In the genomic region with DNA sequence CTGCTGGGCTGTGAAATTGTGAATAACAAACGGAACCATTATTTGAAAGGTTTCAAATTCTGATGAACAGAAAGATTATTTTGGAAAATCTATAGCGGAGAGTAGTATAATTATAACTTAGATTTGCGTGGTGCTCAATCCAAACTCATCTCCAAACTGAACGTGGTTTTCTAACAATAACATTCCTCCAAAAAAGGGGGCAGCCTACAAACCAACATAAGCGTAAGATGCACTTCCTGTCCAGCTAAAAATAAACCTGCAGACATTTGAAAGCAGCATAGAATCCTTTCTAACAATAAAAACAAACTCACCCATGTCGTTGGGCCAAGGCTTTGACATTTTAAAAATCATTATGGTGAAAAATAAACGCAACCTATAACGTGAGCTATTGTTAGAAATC, we compare ENCODE assay signal across 20 cellular contexts.
DNase-seq lines count a peak whose midpoint lies in the region; ATAC-seq, FAIRE-seq and TF ChIP-seq lines count a peak whose summit lies in the region.
"Had no signal": no experiment of that assay in that cellular context is flagged by ENCODE, and none has a peak within 500 bp of the region (broad histone marks: within the 10 kb centered on the region; RNA-seq: fewer than 3 reads in every experiment).

No MANE protein-coding gene starts in this region.

- H3K9ac ChIP-seq in mammary epithelial cell (ENCODE audit: insufficient read depth, low read length) (no peak overlapping the region), endothelial cell of umbilical vein (replicated peaks; ENCODE audit: extremely low read depth, insufficient read depth, low read length) (no peak overlapping the region), skeletal muscle satellite cell (ENCODE audit: low read depth, low read length) (no peak overlapping the region), neuronal stem cell (ENCODE audit: low read depth, low read length, poor library complexity) (no peak overlapping the region)

- H4K91ac ChIP-seq in neuronal stem cell (ENCODE audit: low read depth, low read length, poor library complexity) = no peak overlapping the region

- H3K18ac ChIP-seq in neuronal stem cell (ENCODE audit: low read length) = no peak overlapping the region

- H2AK5ac ChIP-seq in neuronal stem cell (ENCODE audit: low read depth, low read length) = no peak overlapping the region

- H2AFZ ChIP-seq in mammary epithelial cell (ENCODE audit: low read depth, low read length) (no peak overlapping the region), PC-9 (no peak overlapping the region), endothelial cell of umbilical vein (ENCODE audit: low read depth, low read length) (no peak overlapping the region), neuronal stem cell (ENCODE audit: low read length) (no peak overlapping the region)

- H2BK12ac ChIP-seq in neuronal stem cell (ENCODE audit: low read length) = no peak overlapping the region

- H3K4me3 Mint-ChIP-seq in MCF 10A (ENCODE audit: unreplicated experiment) = no peak overlapping the region
- H3K4me3 Mint-ChIP-seq: activated T-cell treated with anti-CD3 and anti-CD28 coated beads, Interleukin-2, amount 50 U/mL, for 4 hours; naive thymus-derived CD4-positive, alpha-beta T cell had no signal

- no peak overlapping the region for H2BK120ac ChIP-seq in neuronal stem cell (ENCODE audit: low read depth, low read length)

- H3K4me1 ChIP-seq in mammary epithelial cell (ENCODE audit: insufficient read depth, low read length) (peaks cover 39% of the 10 kb centered on the region), PC-9 (replicated peaks; ENCODE audit: insufficient read depth) (peaks cover 42% of the 10 kb centered on the region), endothelial cell of umbilical vein (ENCODE audit: control insufficient read depth, extremely low read depth, insufficient read depth, low read length) (peaks cover 48% of the 10 kb centered on the region), skeletal muscle satellite cell (ENCODE audit: control insufficient read depth, insufficient read depth, low read length) (peaks cover 52% of the 10 kb centered on the region), neuronal stem cell (ENCODE audit: control insufficient read depth in 2 of 2, insufficient read depth in 1 of 2, low read depth in 1 of 2, low read length in 2 of 2) (peaks cover 33 to 41% of the 10 kb centered on the region in 2 donors)
- H3K4me1 ChIP-seq: BE2C, Caco-2 had no signal

- WGBS in mammary epithelial cell (ENCODE audit: low coverage, missing lambda C conversion rate) = 77% methylated on average over 8 of the region's 8 CpGs
- no CpG with 5 or more reads among the region's 8 CpGs for WGBS in neuronal stem cell (ENCODE audit: extremely low coverage in 2 of 2, insufficient read length in 2 of 2, insufficient replicate concordance in 1 of 2), 2 donors

- no peaks in the 10 kb centered on the region for H3K9me3 Mint-ChIP-seq in MCF 10A (ENCODE audit: unreplicated experiment)
- H3K9me3 Mint-ChIP-seq: activated T-cell treated with anti-CD3 and anti-CD28 coated beads, Interleukin-2, amount 50 U/mL, for 4 hours had no signal

- H3K4me3 ChIP-seq in mammary epithelial cell (replicated peaks in 1 of 3; ENCODE audit: insufficient read depth in 1 of 3, low read depth in 2 of 3, low read length in 3 of 3) = no peak overlapping the region
- H3K4me3 ChIP-seq in PC-9 = no peak overlapping the region
- H3K4me3 ChIP-seq in endothelial cell of umbilical vein (replicated peaks in 1 of 3; ENCODE audit: insufficient read depth in 1 of 3, low read depth in 1 of 3, low read length in 3 of 3) = no peak overlapping the region
- peak overlapping the region; percentile 19 for H3K4me3 ChIP-seq in skeletal muscle satellite cell (ENCODE audit: low read length)
- no peak overlapping the region for H3K4me3 ChIP-seq in neuronal stem cell (ENCODE audit: low read length in 2 of 2)
- H3K4me3 ChIP-seq: A549 had no signal

- ATAC-seq in GM18858 (IDR thresholded peaks at IDR 0.05; ENCODE audit: unreplicated experiment) = no peak
- ATAC-seq: A549; activated CD4-positive, CD25-positive, alpha-beta regulatory T cell treated with anti-CD3 and anti-CD28 coated beads, Interleukin-2, amount 50 U/mL, for 24 hours; activated T-cell treated with anti-CD3 and anti-CD28 coated beads, Interleukin-2, amount 50 U/mL, for 4 hours; naive thymus-derived CD4-positive, alpha-beta T cell; sciatic nerve had no signal

- no peak overlapping the region for H3K23ac ChIP-seq in neuronal stem cell (ENCODE audit: low read depth, low read length, poor library complexity)

- no peak overlapping the region for H3K4me2 ChIP-seq in mammary epithelial cell (ENCODE audit: insufficient read depth, low read depth, low read length)
- H3K4me2 ChIP-seq in PC-9 = peak overlapping the region; percentile 70
- peak overlapping the region; percentile 19 for H3K4me2 ChIP-seq in endothelial cell of umbilical vein (ENCODE audit: insufficient read depth, low read length)
- H3K4me2 ChIP-seq in skeletal muscle satellite cell (ENCODE audit: low read length) = peak overlapping the region; percentile 57
- no peak overlapping the region for H3K4me2 ChIP-seq in neuronal stem cell (ENCODE audit: insufficient read depth, low read length, poor library complexity, severe bottlenecking)

- no peaks in the 10 kb centered on the region for H3K27me3 Mint-ChIP-seq in MCF 10A (ENCODE audit: insufficient read depth, unreplicated experiment)

- H3K14ac ChIP-seq in neuronal stem cell (ENCODE audit: low read length) = no peak overlapping the region

- peaks cover 20% of the 10 kb centered on the region for H3K4me1 Mint-ChIP-seq in MCF 10A (ENCODE audit: insufficient read depth, unreplicated experiment)

- no peaks in the 10 kb centered on the region for H3K36me3 ChIP-seq in mammary epithelial cell (ENCODE audit: insufficient read depth, low read length)
- H3K36me3 ChIP-seq in PC-9 (ENCODE audit: low read depth) = no peaks in the 10 kb centered on the region
- no peaks in the 10 kb centered on the region for H3K36me3 ChIP-seq in endothelial cell of umbilical vein (ENCODE audit: control insufficient read depth in 2 of 2, extremely low read depth in 1 of 2, insufficient read depth in 2 of 2, low read length in 2 of 2)
- H3K36me3 ChIP-seq in skeletal muscle satellite cell (ENCODE audit: insufficient read depth, low read length) = no peaks in the 10 kb centered on the region
- H3K36me3 ChIP-seq in neuronal stem cell (replicated peaks in 1 of 2; ENCODE audit: control insufficient read depth in 2 of 2, insufficient read depth in 2 of 2, low read length in 2 of 2) = no peaks in the 10 kb centered on the region
- H3K36me3 ChIP-seq: BE2C had no signal

- intact Hi-C loops in mammary epithelial cell (cut with micrococcal nuclease) (no loop called here), MCF 10A (cut with micrococcal nuclease) (no loop called here), PC-9 (cut with micrococcal nuclease; ENCODE audit: unreplicated experiment) (loop anchor here (10.0 kb wide), 1 partner anchor 794 kb away; no protein-coding TSS in a partner anchor), endothelial cell of umbilical vein (cut with micrococcal nuclease) (loop anchor here (5.0 kb wide), 2 partner anchors 781 to 1211 kb away; no protein-coding TSS in a partner anchor), head of caudate nucleus (cut with DNase I) (no loop called here)

- DNase-seq in mammary epithelial cell (no peak), MCF 10A (ENCODE audit: unreplicated experiment) (no peak), PC-9 (no peak), endothelial cell of umbilical vein (ENCODE audit: low read depth, low spot score) (no peak), head of caudate nucleus (no peak), neuronal stem cell (ENCODE audit: low spot score) (no peak)
- DNase-seq: activated naive CD4-positive, alpha-beta T cell treated with Interleukin-2 at 50 U/mL for 16 hours; activated T-cell treated with anti-CD3 and anti-CD28 coated beads, Interleukin-2, amount 50 U/mL, for 4 hours; BE2C; Caco-2; caudate nucleus; Kasumi-1; naive thymus-derived CD4-positive, alpha-beta T cell; NCI-H1417; NCI-H526 had no signal

- H3K27me3 ChIP-seq in mammary epithelial cell (ENCODE audit: insufficient read depth, low read length) (no peaks in the 10 kb centered on the region), PC-9 (ENCODE audit: insufficient read depth, low read depth) (no peaks in the 10 kb centered on the region), endothelial cell of umbilical vein (ENCODE audit: control insufficient read depth in 2 of 2, insufficient read depth in 2 of 2, low read length in 2 of 2) (no peaks in the 10 kb centered on the region), skeletal muscle satellite cell (ENCODE audit: control insufficient read depth, insufficient read depth, low read length) (no peaks in the 10 kb centered on the region), neuronal stem cell (ENCODE audit: control insufficient read depth in 3 of 3, insufficient read depth in 3 of 3, low read depth in 1 of 3, low read length in 3 of 3) (no peaks in the 10 kb centered on the region)

- peak; percentile 26 for FAIRE-seq in endothelial cell of umbilical vein (lab: Jason Lieb, UNC)
- FAIRE-seq: A549 had no signal

- POLR2A ChIA-PET in MCF 10A (lab: Yijun Ruan, JAX) (no interaction called here), PC-9 (lab: Charles Lee; ENCODE audit: unreplicated experiment) (interaction anchor here (0.7 kb wide), 1 partner anchor 971 kb away, joined by 12 read pairs; no protein-coding TSS in a partner anchor), endothelial cell of umbilical vein (lab: Charles Lee) (no interaction called here)

- H2BK5ac ChIP-seq in neuronal stem cell (ENCODE audit: low read length) = no peak overlapping the region

- no peaks in the 10 kb centered on the region for H3K79me1 ChIP-seq in neuronal stem cell (ENCODE audit: low read depth, low read length)

- H3K36me3 Mint-ChIP-seq in MCF 10A (ENCODE audit: insufficient read depth, unreplicated experiment) = no peaks in the 10 kb centered on the region
- H3K36me3 Mint-ChIP-seq: naive thymus-derived CD4-positive, alpha-beta T cell had no signal

- no peaks in the 10 kb centered on the region for H3K9me1 ChIP-seq in endothelial cell of umbilical vein (replicated peaks; ENCODE audit: control insufficient read depth, extremely low read depth, insufficient read depth, low read length)

- no peak for TF ChIP-seq CTCF in mammary epithelial cell (conservative IDR thresholded peaks at IDR 0.05 in 1 of 2, IDR thresholded peaks at IDR 0.05 in 1 of 2; ENCODE audit: extremely low read depth in 1 of 2, insufficient read depth in 1 of 2, low read depth in 1 of 2, low read length in 2 of 2)
- TF ChIP-seq CTCF in MCF 10A (IDR thresholded peaks at IDR 0.05; ENCODE audit: unreplicated experiment) = no peak
- no peak for TF ChIP-seq CTCF in PC-9 (conservative IDR thresholded peaks at IDR 0.05)
- TF ChIP-seq CTCF in endothelial cell of umbilical vein (IDR thresholded peaks at IDR 0.05; ENCODE audit: extremely low read depth in 1 of 2, insufficient read depth in 1 of 2, low read depth in 1 of 2, low read length in 2 of 2) = no peak

- no peak for TF ChIP-seq POLR2A in endothelial cell of umbilical vein (IDR thresholded peaks at IDR 0.05; ENCODE audit: low read depth, low read length)

- H3K9me3 ChIP-seq in mammary epithelial cell (replicated peaks; ENCODE audit: insufficient read depth, low read length) = no peaks in the 10 kb centered on the region
- H3K9me3 ChIP-seq in PC-9 (ENCODE audit: insufficient read depth, low read depth) = no peaks in the 10 kb centered on the region
- H3K9me3 ChIP-seq in endothelial cell of umbilical vein (replicated peaks; ENCODE audit: control insufficient read depth, insufficient read depth, low read length) = no peaks in the 10 kb centered on the region
- no peaks in the 10 kb centered on the region for H3K9me3 ChIP-seq in skeletal muscle satellite cell (replicated peaks; ENCODE audit: low read length)
- H3K9me3 ChIP-seq in neuronal stem cell (replicated peaks in 1 of 2; ENCODE audit: control insufficient read depth in 2 of 2, insufficient read depth in 1 of 2, low read depth in 1 of 2, low read length in 2 of 2) = peaks cover 0 to 14% of the 10 kb centered on the region in 2 donors
- H3K9me3 ChIP-seq: A549, BE2C, Caco-2 had no signal

- H3F3A ChIP-seq in PC-9 (ENCODE audit: insufficient read depth, low read depth) = peaks cover 36% of the 10 kb centered on the region

- H4K20me1 ChIP-seq in mammary epithelial cell (ENCODE audit: insufficient read depth, low read length) (no peaks in the 10 kb centered on the region), PC-9 (ENCODE audit: insufficient read depth) (no peaks in the 10 kb centered on the region), endothelial cell of umbilical vein (replicated peaks; ENCODE audit: control insufficient read depth, extremely low read depth, insufficient read depth, low read length) (no peaks in the 10 kb centered on the region)

- in situ Hi-C loops in mammary epithelial cell (cut with MboI; ENCODE audit: low sequenced_read_pairs in 2 of 2) = no loop called here

- H4K8ac ChIP-seq in neuronal stem cell (ENCODE audit: low read depth, low read length) = no peak overlapping the region

- CTCF ChIA-PET in mammary epithelial cell (lab: Charles Lee; ENCODE audit: low non-redundant PET) = no interaction called here
- CTCF ChIA-PET in MCF 10A (lab: Yijun Ruan, JAX) = interaction anchor here (0.6 to 0.9 kb wide), 3 partner anchors 91 to 1233 kb away, joined by 3 to 4 read pairs (median 3); no protein-coding TSS in a partner anchor
- CTCF ChIA-PET in PC-9 (lab: Charles Lee) = no interaction called here
- CTCF ChIA-PET in endothelial cell of umbilical vein (lab: Charles Lee) = interaction anchor here (0.9 to 1.6 kb wide), 3 partner anchors 8 to 119 kb away, joined by 3 to 8 read pairs (median 4); no protein-coding TSS in a partner anchor

- peak overlapping the region; percentile 88 for H3K27ac ChIP-seq in mammary epithelial cell (ENCODE audit: insufficient read depth, low read depth, low read length)
- peak overlapping the region; percentile 94 for H3K27ac ChIP-seq in PC-9
- H3K27ac ChIP-seq in endothelial cell of umbilical vein (ENCODE audit: insufficient read depth, low read depth, low read length) = peak overlapping the region; percentile 92
- H3K27ac ChIP-seq in neuronal stem cell (replicated peaks; ENCODE audit: low read length) = no peak overlapping the region

- dilution Hi-C loops in mammary epithelial cell (cut with HindIII; ENCODE audit: low sequenced_read_pairs) = no loop called here
- dilution Hi-C loops in endothelial cell of umbilical vein (cut with MboI; ENCODE audit: extremely low pct_ligation_motif_present, low sequenced_read_pairs) = no loop called here

- H3K79me2 ChIP-seq in mammary epithelial cell (ENCODE audit: insufficient read depth, low read length) = no peaks in the 10 kb centered on the region
- no peaks in the 10 kb centered on the region for H3K79me2 ChIP-seq in PC-9 (ENCODE audit: low read depth)
- H3K79me2 ChIP-seq in endothelial cell of umbilical vein (ENCODE audit: control insufficient read depth, insufficient read depth, low read length) = no peaks in the 10 kb centered on the region

- no peaks in the 10 kb centered on the region for H3K9me2 ChIP-seq in PC-9 (ENCODE audit: insufficient read depth)

- no peak overlapping the region for H3K4ac ChIP-seq in neuronal stem cell (ENCODE audit: low read length)

- H2BK15ac ChIP-seq in neuronal stem cell (ENCODE audit: low read length) = no peak overlapping the region

- no peak overlapping the region for H3K27ac Mint-ChIP-seq in MCF 10A (ENCODE audit: low read depth, unreplicated experiment)
- H3K27ac Mint-ChIP-seq: naive thymus-derived CD4-positive, alpha-beta T cell had no signal

- BruUV-seq in mammary epithelial cell (replicated peaks; lab: Mats Ljungman, UMichigan) = no TSS peak
- no TSS peak for BruUV-seq in MCF 10A (replicated peaks; lab: Mats Ljungman, UMichigan)
- no TSS peak for BruUV-seq in PC-9 (replicated peaks; lab: Mats Ljungman, UMichigan)
- BruUV-seq in endothelial cell of umbilical vein (replicated peaks; lab: Mats Ljungman, UMichigan) = no TSS peak

Comparison
In these comparisons a context has a peak if more than half of its experiments do, and no peak if none do; other contexts are left out.
1. CTCF ChIA-PET loops: an anchor here in MCF 10A (0.6 to 0.9 kb wide) and endothelial cell of umbilical vein (0.9 to 1.6 kb wide); none called in mammary epithelial cell and PC-9.
2. H3K4me2 ChIP-seq: peak in PC-9 (single experiment), endothelial cell of umbilical vein (single experiment) and skeletal muscle satellite cell (single experiment); none in mammary epithelial cell (single experiment) and neuronal stem cell (single experiment).
3. intact Hi-C loops: an anchor here in PC-9 (10.0 kb wide) and endothelial cell of umbilical vein (5.0 kb wide); none called in mammary epithelial cell, MCF 10A and head of caudate nucleus.